ENCODE assay signal across 8 cellular contexts in genomic region chr9:129036241-129036922, GRCh38. TPM values are rescaled to one million over a fixed set of nuclear protein-coding genes. Genes with fewer than 3 reads are reported as not detected.
DNase-seq lines count a peak whose midpoint lies in the region; ATAC-seq and TF ChIP-seq lines count a peak whose summit lies in the region.

TSS of gene MIGA2 (plus strand) at chr9:129036626. CDS start at chr9:129040595, 3,969 bp downstream.

- H3K27me3 Mint-ChIP-seq in natural killer cell treated with Interleukin-12 subunit alpha and Interleukin-12 subunit beta and Interleukin-15 and Interleukin-18, amount 100 ng/mL, for 72 hours = no peaks in the 10 kb centered on the region

- peak within 1 kb of the TSS; percentile 93 for H3K4me3 ChIP-seq in RWPE2 (ENCODE audit: severe bottlenecking)

- peak; percentile 93 for ATAC-seq in RWPE2 (ENCODE audit: low read depth)
- ATAC-seq in natural killer cell treated with Interleukin-12 subunit alpha and Interleukin-12 subunit beta and Interleukin-15 and Interleukin-18, amount 100 ng/mL, for 72 hours = peak; percentile 100
- ATAC-seq in stimulated activated naive CD8-positive, alpha-beta T cell treated with anti-CD3 and anti-CD28 coated beads, Interleukin-15, Interleukin-2, amounts not matched to agents 100 U/mL and 50 U/mL, for 24 hours = peak; percentile 99

- H3K36me3 ChIP-seq in RWPE2 (ENCODE audit: low read depth) = peaks cover 14% of the 10 kb centered on the region; the same call in 1 of the 2 replicates

- no peaks in the 10 kb centered on the region for H3K27me3 ChIP-seq in RWPE2 (ENCODE audit: insufficient read depth, poor library complexity, severe bottlenecking)

- H3K27ac Mint-ChIP-seq in natural killer cell treated with Interleukin-12 subunit alpha and Interleukin-12 subunit beta and Interleukin-15 and Interleukin-18, amount 100 ng/mL, for 72 hours = peak within 1 kb of the TSS; percentile 74 to 83

- H3K27ac ChIP-seq in RWPE2 (ENCODE audit: poor library complexity, severe bottlenecking) = no peak within 1 kb of the TSS

- no peak for TF ChIP-seq CTCF in RWPE2 (IDR thresholded peaks at IDR 0.05; ENCODE audit: poor library complexity, severe bottlenecking)

- DNase-seq in EH (ENCODE audit: low read depth) (peak; percentile 100), H4 (ENCODE audit: low spot score) (peak; percentile 99), LoVo (ENCODE audit: low spot score) (peak; percentile 99), RWPE2 (ENCODE audit: low spot score) (peak; percentile 98), fibroblast of peridontal ligament (ENCODE audit: extremely low read depth) (peak; percentile 98)
- peak; percentile 86 for DNase-seq in activated T-helper 9 cell treated with anti-CD3 and anti-CD28 coated beads, Interleukin-2, amount 50 U/mL, for 16 hours (ENCODE audit: low read depth)
- peak; percentile 98 for DNase-seq in natural killer cell treated with Interleukin-12 subunit alpha and Interleukin-12 subunit beta and Interleukin-15 and Interleukin-18, amount 100 ng/mL, for 72 hours (ENCODE audit: low spot score)
- DNase-seq in stimulated activated naive CD8-positive, alpha-beta T cell treated with anti-CD3 and anti-CD28 coated beads, Interleukin-15, Interleukin-2, amounts not matched to agents 100 U/mL and 50 U/mL, for 24 hours = peak; percentile 93

- H3K4me1 Mint-ChIP-seq in natural killer cell treated with Interleukin-12 subunit alpha and Interleukin-12 subunit beta and Interleukin-15 and Interleukin-18, amount 100 ng/mL, for 72 hours (ENCODE audit: low read depth in 2 of 2) = peaks cover 17 to 25% of the 10 kb centered on the region in 2 donors

- H3K4me1 ChIP-seq in RWPE2 (ENCODE audit: insufficient read depth, poor library complexity, severe bottlenecking) = no peaks in the 10 kb centered on the region

- peak within 1 kb of the TSS; percentile 95 for H3K4me3 Mint-ChIP-seq in natural killer cell treated with Interleukin-12 subunit alpha and Interleukin-12 subunit beta and Interleukin-15 and Interleukin-18, amount 100 ng/mL, for 72 hours

- no peaks in the 10 kb centered on the region for H3K9me3 ChIP-seq in RWPE2 (ENCODE audit: severe bottlenecking)

- H3K36me3 Mint-ChIP-seq in natural killer cell treated with Interleukin-12 subunit alpha and Interleukin-12 subunit beta and Interleukin-15 and Interleukin-18, amount 100 ng/mL, for 72 hours = no peaks in the 10 kb centered on the region

- H3K9me3 Mint-ChIP-seq in natural killer cell treated with Interleukin-12 subunit alpha and Interleukin-12 subunit beta and Interleukin-15 and Interleukin-18, amount 100 ng/mL, for 72 hours = no peaks in the 10 kb centered on the region

RNA-seq across cellular contexts. Expression of gene MIGA2, which starts in this region (rescaled TPM):
- 9.3 and 18.2 TPM in 2 replicates for total RNA-seq in H4 (2014; rRNA removed; shearing (Covaris generic))
- total RNA-seq in natural killer cell treated with Interleukin-12 subunit alpha and Interleukin-12 subunit beta and Interleukin-15 and Interleukin-18, amount 100 ng/mL, for 72 hours = 10 to 100 TPM; 42.4 to 82.6 TPM
